In genomic region chr18:24118750-24119577, GRCh38 we compare ENCODE assay signal across 8 cellular contexts. TPM values are rescaled to one million over a fixed set of nuclear protein-coding genes. Genes with fewer than 3 reads are reported as not detected.
DNase-seq lines count a peak whose midpoint lies in the region; ATAC-seq and TF ChIP-seq lines count a peak whose summit lies in the region.

No MANE protein-coding gene starts in this region.

- no peak for TF ChIP-seq POLR2A in gastrocnemius medialis (IDR thresholded peaks at IDR 0.05)

- ATAC-seq in T-cell (replicated peaks in 1 of 4), result peak; percentile 75 to 86 (median 82)
- peak; percentile 68 for ATAC-seq in left ventricle myocardium superior
- ATAC-seq in gastrocnemius medialis, result peak; percentile 70 to 84

- peaks cover 24 to 30% (median 27%) of the 10 kb centered on the region in 3 donors for H3K4me1 Mint-ChIP-seq in T-cell

- no peaks in the 10 kb centered on the region for H3K9me3 Mint-ChIP-seq in T-cell

- no peak overlapping the region for H3K27ac ChIP-seq in gastrocnemius medialis

- POLR2A ChIA-PET in T-cell (lab: Charles Lee), result interaction anchor here in 1 of 2 donors (0.5 kb wide), 1 partner anchor 22 kb away, joined by 3 read pairs; no protein-coding TSS in a partner anchor

- peaks cover 68% of the 10 kb centered on the region for H3K36me3 ChIP-seq in adipocyte (ENCODE audit: control insufficient read depth, insufficient read depth, low read length, severe bottlenecking)
- no peaks in the 10 kb centered on the region for H3K36me3 ChIP-seq in gastrocnemius medialis

- H3K36me3 Mint-ChIP-seq in T-cell, result peaks cover 61% of the 10 kb centered on the region

- no peak overlapping the region for H3K9ac ChIP-seq in adipocyte (ENCODE audit: low read length)

- intact Hi-C loops in left ventricle myocardium superior (cut with micrococcal nuclease), result loop anchor here (10.0 kb wide), 1 partner anchor 104 kb away; the partner anchor contains the start of gene TTC39C
- intact Hi-C loops in gastrocnemius medialis (cut with DNase I; ENCODE audit: low total_unique reads), result loop anchor here (2.0 to 10.0 kb wide), 5 partner anchors 42 to 494 kb away; no protein-coding TSS in a partner anchor

- H3K27me3 ChIP-seq in adipocyte (replicated peaks; ENCODE audit: control insufficient read depth, insufficient read depth, low read length) (no peaks in the 10 kb centered on the region), gastrocnemius medialis (no peaks in the 10 kb centered on the region)

- TF ChIP-seq CTCF in HFF-Myc (IDR thresholded peaks at IDR 0.05; ENCODE audit: low read depth, low read length, missing control alignments) (peak; percentile 81), gastrocnemius medialis (IDR thresholded peaks at IDR 0.05 in 4 of 5, conservative IDR thresholded peaks at IDR 0.05 in 1 of 5) (peak; percentile 75 to 89 (median 86))

- H3K4me1 ChIP-seq in adipocyte (ENCODE audit: control insufficient read depth, insufficient read depth, low read length), result peaks cover 20% of the 10 kb centered on the region
- H3K4me1 ChIP-seq in gastrocnemius medialis, result no peaks in the 10 kb centered on the region

- no peak overlapping the region for H3K4me3 Mint-ChIP-seq in T-cell

- H3K9me3 ChIP-seq in adipocyte (ENCODE audit: control insufficient read depth, low read length) (no peaks in the 10 kb centered on the region), gastrocnemius medialis (no peaks in the 10 kb centered on the region)

- peak overlapping the region; percentile 17 to 68 for H3K27ac Mint-ChIP-seq in T-cell

- CTCF ChIA-PET in T-cell (lab: Charles Lee), result interaction anchor here (0.5 to 1.7 kb wide), 10 partner anchors 20 to 1087 kb away, joined by 3 to 6 read pairs (median 4); partner anchors contain the start of gene CABYR (in 1 of the 2)

- no peaks in the 10 kb centered on the region for H3K27me3 Mint-ChIP-seq in T-cell

- H3K4me3 ChIP-seq in HFF-Myc (replicated peaks; ENCODE audit: low read depth, low read length) (no peak overlapping the region), adipocyte (ENCODE audit: low read length) (no peak overlapping the region), gastrocnemius medialis (no peak overlapping the region)

- DNase-seq in EH (ENCODE audit: low read depth) (peak; percentile 73), HFF-Myc (ENCODE audit: extremely low read depth, low read depth) (peak; percentile 35), NCI-H1417 (lab: John Stamatoyannopoulos, UW) (peak; percentile 63 to 95 (median 74)), T-cell (peak; percentile 53 to 81 (median 72)), adipocyte (ENCODE audit: low read depth) (peak; percentile 88), left ventricle myocardium superior (peak; percentile 74), gastrocnemius medialis (peak; percentile 17 to 48), HuH-7 (ENCODE audit: low spot score) (no peak)

- in situ Hi-C loops in gastrocnemius medialis (cut with MboI; ENCODE audit: low sequenced_read_pairs in 4 of 4), result loop anchor here in 1 of 4 donors (25.0 kb wide), 1 partner anchor 482 kb away; no protein-coding TSS in a partner anchor

RNA-seq across cellular contexts. Expression of gene CABYR, which starts 19.9 kb away (rescaled TPM):
- total RNA-seq in T-cell (1 to 10 TPM in 3 of 5 donors, under 1 TPM in 2; 0.25 to 2.4 (median 1.1) TPM), left ventricle myocardium superior (not detected), gastrocnemius medialis (under 1 TPM in 3 of 4 donors, not detected in 1; 0.33 to 0.51 (median 0.42) TPM)
